8 cellular contexts compared by ENCODE assay signal in genomic region chr3:170055209-170055608, GRCh38. TPM values are rescaled to one million over a fixed set of nuclear protein-coding genes. Genes with fewer than 3 reads are reported as not detected.
DNase-seq lines count a peak whose midpoint lies in the region; ATAC-seq, FAIRE-seq and TF ChIP-seq lines count a peak whose summit lies in the region.

No MANE protein-coding gene starts in this region.

- no peak overlapping the region for H3K4me3 ChIP-seq in bronchial epithelial cell (ENCODE audit: low read depth, low read length)
- H3K4me3 ChIP-seq in endodermal cell (ENCODE audit: low read length), result no peak overlapping the region

- H3K27me3 Mint-ChIP-seq in endodermal cell (ENCODE audit: insufficient read depth), result no peaks in the 10 kb centered on the region

- H3K27ac ChIP-seq in endodermal cell (ENCODE audit: low read depth, low read length), result no peak overlapping the region

- no peaks in the 10 kb centered on the region for H3K9me3 ChIP-seq in endodermal cell (ENCODE audit: control insufficient read depth, low read length)

- no peak overlapping the region for H3K27ac Mint-ChIP-seq in endodermal cell

- H3K4me1 ChIP-seq in endodermal cell (ENCODE audit: control insufficient read depth, insufficient read depth, low read length), result no peaks in the 10 kb centered on the region

- H3K9me3 Mint-ChIP-seq in endodermal cell, result no peaks in the 10 kb centered on the region

- DNase-seq in GM12891 (ENCODE audit: insufficient read length, low spot score), result no peak
- peak; percentile 74 for DNase-seq in bronchial epithelial cell (ENCODE audit: low read depth)
- no peak for DNase-seq in endodermal cell
- DNase-seq in NCI-H1694 treated with DMSO at 0.1 percent for 48 hours (lab: John Stamatoyannopoulos, UW), result no peak
- DNase-seq in SHP77 (lab: John Stamatoyannopoulos, UW), result no peak
- DNase-seq in NOMO-1 treated with dmso at 0.1 percent for 144 hours (lab: John Stamatoyannopoulos, UW; ENCODE audit: unreplicated experiment), result no peak

- TF ChIP-seq CTCF in bronchial epithelial cell (IDR thresholded peaks at IDR 0.05; ENCODE audit: insufficient read depth, low read length, severe bottlenecking) (no peak), endodermal cell (conservative IDR thresholded peaks at IDR 0.05) (no peak)

- FAIRE-seq in GM12891 (lab: Jason Lieb, UNC) (peak; percentile 93), bronchial epithelial cell (lab: Jason Lieb, UNC) (no peak)

- H3K9ac ChIP-seq in endodermal cell (ENCODE audit: extremely low read depth, low read length, poor library complexity, severe bottlenecking), result no peak overlapping the region

- WGBS in endodermal cell (ENCODE audit: insufficient coverage in 1 of 2, insufficient read length in 1 of 2), 2 experiments, result 88 to 89% methylated on average over 5 of the region's 5 CpGs

- no peaks in the 10 kb centered on the region for H3K36me3 ChIP-seq in bronchial epithelial cell (ENCODE audit: control insufficient read depth, insufficient read depth, low read length)
- H3K36me3 ChIP-seq in endodermal cell (ENCODE audit: control insufficient read depth, insufficient read depth, low read length), result no peaks in the 10 kb centered on the region

- no peak overlapping the region for H3K4me3 Mint-ChIP-seq in endodermal cell

- TF ChIP-seq POLR2A in GM12891 (IDR thresholded peaks at IDR 0.05; ENCODE audit: low read depth, low read length), result peak; percentile 57; the same call in 1 of the 2 replicates

- peaks cover 6% of the 10 kb centered on the region for H3K36me3 Mint-ChIP-seq in endodermal cell (ENCODE audit: low read depth)

- H3K27me3 ChIP-seq in bronchial epithelial cell (ENCODE audit: control insufficient read depth, insufficient read depth, low read length) (no peaks in the 10 kb centered on the region), endodermal cell (ENCODE audit: control insufficient read depth, insufficient read depth, low read length, poor library complexity, severe bottlenecking) (no peaks in the 10 kb centered on the region)

- ATAC-seq in GM21423 (IDR thresholded peaks at IDR 0.05; ENCODE audit: unreplicated experiment) (peak; percentile 50), HG03460 (IDR thresholded peaks at IDR 0.05; ENCODE audit: unreplicated experiment) (peak; percentile 63)

- peaks cover 12% of the 10 kb centered on the region for H3K4me1 Mint-ChIP-seq in endodermal cell

TF ChIP-seq in GM12891, 5 proteins besides CTCF, POLR2A, EP300 and RAD21:
- TF ChIP-seq PAX5 (IDR thresholded peaks at IDR 0.05; ENCODE audit: insufficient read depth, low read length, severe bottlenecking), result no peak
- peak; percentile 43 for TF ChIP-seq SPI1 (IDR thresholded peaks at IDR 0.05; ENCODE audit: low read depth, low read length)
- TF ChIP-seq TAF1 (IDR thresholded peaks at IDR 0.05; ENCODE audit: low read depth, low read length), result no peak
- peak; percentile 72 for TF ChIP-seq POLR2AphosphoS5 (IDR thresholded peaks at IDR 0.05; ENCODE audit: low read depth, low read length)
- TF ChIP-seq POU2F2 (IDR thresholded peaks at IDR 0.05; ENCODE audit: low read depth, low read length), result peak; percentile 46; the same call in 1 of the 2 replicates

RNA-seq across cellular contexts. Expression of gene GPR160, which starts 17.4 kb away (rescaled TPM):
- 41.2 TPM for polyA plus RNA-seq in GM12891 (2012; ENCODE audit: low read depth, missing spikeins)
- total RNA-seq in bronchial epithelial cell (1.3 and 2.0 TPM in 2 replicates), endodermal cell (1 to 10 TPM; 6.9 to 8.6 TPM)
- polyA plus RNA-seq in endodermal cell (2013, experiment 1 of 2), result 2.1 TPM
- 1.1 TPM for polyA plus RNA-seq in endodermal cell (2013, experiment 2 of 2)
